Comparison of ENCODE assay signal across 8 cellular contexts in genomic region chr14:67240978-67241415, GRCh38. TPM values are rescaled to one million over a fixed set of nuclear protein-coding genes. Genes with fewer than 3 reads are reported as not detected.
A peak's percentile ranks its signal among the peaks of the same experiment; 100 is the strongest.
DNase-seq lines count a peak whose midpoint lies in the region; ATAC-seq and TF ChIP-seq lines count a peak whose summit lies in the region.

No MANE protein-coding gene starts in this region.

- intact Hi-C loops in natural killer cell (cut with micrococcal nuclease), result loop anchor here (1.0 kb wide), 1 partner anchor 119 kb away; the partner anchor contains the start of gene EIF2S1

- H3K27me3 Mint-ChIP-seq in activated T-helper 17 cell treated with anti-CD3 and anti-CD28 coated beads, Interleukin-2, amount 50 U/mL, for 72 hours, result no peaks in the 10 kb centered on the region
- no peaks in the 10 kb centered on the region for H3K27me3 Mint-ChIP-seq in natural killer cell (ENCODE audit: low read depth in 2 of 2)

- TF ChIP-seq CTCF in DOHH2 (IDR thresholded peaks at IDR 0.05; ENCODE audit: low read depth, low read length, poor library complexity, severe bottlenecking) (no peak), natural killer cell (IDR thresholded peaks at IDR 0.05) (no peak)

- peaks cover 14% of the 10 kb centered on the region for H3K4me1 ChIP-seq in DOHH2 (ENCODE audit: control insufficient read depth, low read length)

- ATAC-seq in GM21825 (IDR thresholded peaks at IDR 0.05; ENCODE audit: unreplicated experiment), result peak; percentile 89
- peak; percentile 94 for ATAC-seq in activated T-helper 17 cell treated with anti-CD3 and anti-CD28 coated beads, Interleukin-2, amount 50 U/mL, for 72 hours (replicated peaks)
- ATAC-seq in natural killer cell, result peak; percentile 94 to 98 (median 96)

- peak overlapping the region; percentile 92 for H3K4me3 Mint-ChIP-seq in activated T-helper 17 cell treated with anti-CD3 and anti-CD28 coated beads, Interleukin-2, amount 50 U/mL, for 72 hours
- peak overlapping the region; percentile 90 for H3K4me3 Mint-ChIP-seq in natural killer cell

- H3K9me3 ChIP-seq in DOHH2 (ENCODE audit: control insufficient read depth, insufficient read depth, low read length) (no peaks in the 10 kb centered on the region), KOPT-K1 (ENCODE audit: insufficient read depth, low read length, poor library complexity, severe bottlenecking) (no peaks in the 10 kb centered on the region)

- H3K4me2 ChIP-seq in DOHH2 (ENCODE audit: low read length), result peak overlapping the region; percentile 93

- H3K4me3 ChIP-seq in DOHH2 (ENCODE audit: low read length), result peak overlapping the region; percentile 86

- H3K27me3 ChIP-seq in DOHH2 (ENCODE audit: control insufficient read depth, low read length), result peaks cover 26% of the 10 kb centered on the region

- H4K20me1 ChIP-seq in DOHH2 (ENCODE audit: control insufficient read depth, insufficient read depth, low read depth, low read length), result no peaks in the 10 kb centered on the region

- peaks cover 34% of the 10 kb centered on the region for H3K79me2 ChIP-seq in DOHH2 (ENCODE audit: control insufficient read depth, low read length)

- H3F3A ChIP-seq in DOHH2 (ENCODE audit: control insufficient read depth, insufficient read depth), result no peaks in the 10 kb centered on the region

- H3K9me3 Mint-ChIP-seq in activated T-helper 17 cell treated with anti-CD3 and anti-CD28 coated beads, Interleukin-2, amount 50 U/mL, for 72 hours, result no peaks in the 10 kb centered on the region
- no peaks in the 10 kb centered on the region for H3K9me3 Mint-ChIP-seq in natural killer cell

- no peaks in the 10 kb centered on the region for H3K36me3 Mint-ChIP-seq in activated T-helper 17 cell treated with anti-CD3 and anti-CD28 coated beads, Interleukin-2, amount 50 U/mL, for 72 hours (ENCODE audit: low read depth)
- no peaks in the 10 kb centered on the region for H3K36me3 Mint-ChIP-seq in natural killer cell

- H3K27ac ChIP-seq in DOHH2 (ENCODE audit: low read depth, low read length), result peak overlapping the region; percentile 61
- H3K27ac ChIP-seq in KOPT-K1 (ENCODE audit: low read depth, low read length, poor library complexity, severe bottlenecking), result peak overlapping the region; percentile 61

- peaks cover 14% of the 10 kb centered on the region for H3K4me1 Mint-ChIP-seq in activated T-helper 17 cell treated with anti-CD3 and anti-CD28 coated beads, Interleukin-2, amount 50 U/mL, for 72 hours
- peaks cover 15 to 18% of the 10 kb centered on the region in 2 donors for H3K4me1 Mint-ChIP-seq in natural killer cell

- H3K9me2 ChIP-seq in DOHH2 (replicated peaks; ENCODE audit: control insufficient read depth, low read length), result no peaks in the 10 kb centered on the region

- H3K27ac Mint-ChIP-seq in activated T-helper 17 cell treated with anti-CD3 and anti-CD28 coated beads, Interleukin-2, amount 50 U/mL, for 72 hours, result peak overlapping the region; percentile 52
- peak overlapping the region; percentile 68 to 83 for H3K27ac Mint-ChIP-seq in natural killer cell

- DNase-seq in RKO (ENCODE audit: low spot score) (peak; percentile 96), fibroblast of peridontal ligament (ENCODE audit: extremely low read depth) (peak; percentile 93), natural killer cell (peak; percentile 89)
- DNase-seq in stimulated activated naive CD4-positive, alpha-beta T cell (lab: John Stamatoyannopoulos, UW), result peak; percentile 85 to 91 (median 90)

- H3K36me3 ChIP-seq in DOHH2 (ENCODE audit: control insufficient read depth, low read length) (no peaks in the 10 kb centered on the region), KOPT-K1 (ENCODE audit: insufficient read depth, low read length) (no peaks in the 10 kb centered on the region)

RNA-seq across cellular contexts. Expression of gene PALS1, which starts 0.2 kb away (rescaled TPM):
- total RNA-seq in activated T-helper 17 cell treated with anti-CD3 and anti-CD28 coated beads, Interleukin-2, amount 50 U/mL, for 72 hours, result 10 to 100 TPM in 1 of 2 donors, 1 to 10 TPM in 1; 7.7 to 14.0 TPM
- total RNA-seq in natural killer cell, result 1 to 10 TPM; 4.3 to 7.3 (median 6.5) TPM

RNA-seq across cellular contexts. Expression of gene GARIN2, which starts 51.8 kb away (rescaled TPM):
- not detected for total RNA-seq in activated T-helper 17 cell treated with anti-CD3 and anti-CD28 coated beads, Interleukin-2, amount 50 U/mL, for 72 hours
- not detected for total RNA-seq in natural killer cell

Comparison
In these comparisons a context has a peak if more than half of its experiments do, and no peak if none do; other contexts are left out.
1. Peak in every context shown above with its lines: DNase-seq, ATAC-seq, H3K4me3 ChIP-seq and H3K27ac ChIP-seq.